ENCODE assay signal across 1 cellular context in the genomic region with DNA sequence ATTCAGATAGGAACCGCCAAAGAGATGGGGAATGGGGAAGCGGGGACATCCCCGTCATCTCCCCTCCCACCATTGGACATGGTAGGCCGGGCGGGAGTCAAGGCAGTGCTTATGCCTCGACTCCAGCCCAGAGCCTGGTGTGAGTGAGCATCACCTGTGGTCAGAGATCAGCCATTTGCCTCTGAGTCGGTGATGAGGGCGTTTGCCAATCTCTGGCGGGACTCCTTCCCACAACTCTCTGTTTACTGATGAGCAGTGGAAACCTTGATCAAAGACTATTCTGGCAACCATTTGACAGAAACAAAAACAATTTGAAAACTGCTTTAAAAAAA.
TF ChIP-seq lines count a peak whose summit lies in the region.

No MANE protein-coding gene starts in this region.

TF ChIP-seq in HCT116, 20 proteins besides CTCF, POLR2A, EP300 and RAD21 (continued from another document):
- TF ChIP-seq, protein P1, sequence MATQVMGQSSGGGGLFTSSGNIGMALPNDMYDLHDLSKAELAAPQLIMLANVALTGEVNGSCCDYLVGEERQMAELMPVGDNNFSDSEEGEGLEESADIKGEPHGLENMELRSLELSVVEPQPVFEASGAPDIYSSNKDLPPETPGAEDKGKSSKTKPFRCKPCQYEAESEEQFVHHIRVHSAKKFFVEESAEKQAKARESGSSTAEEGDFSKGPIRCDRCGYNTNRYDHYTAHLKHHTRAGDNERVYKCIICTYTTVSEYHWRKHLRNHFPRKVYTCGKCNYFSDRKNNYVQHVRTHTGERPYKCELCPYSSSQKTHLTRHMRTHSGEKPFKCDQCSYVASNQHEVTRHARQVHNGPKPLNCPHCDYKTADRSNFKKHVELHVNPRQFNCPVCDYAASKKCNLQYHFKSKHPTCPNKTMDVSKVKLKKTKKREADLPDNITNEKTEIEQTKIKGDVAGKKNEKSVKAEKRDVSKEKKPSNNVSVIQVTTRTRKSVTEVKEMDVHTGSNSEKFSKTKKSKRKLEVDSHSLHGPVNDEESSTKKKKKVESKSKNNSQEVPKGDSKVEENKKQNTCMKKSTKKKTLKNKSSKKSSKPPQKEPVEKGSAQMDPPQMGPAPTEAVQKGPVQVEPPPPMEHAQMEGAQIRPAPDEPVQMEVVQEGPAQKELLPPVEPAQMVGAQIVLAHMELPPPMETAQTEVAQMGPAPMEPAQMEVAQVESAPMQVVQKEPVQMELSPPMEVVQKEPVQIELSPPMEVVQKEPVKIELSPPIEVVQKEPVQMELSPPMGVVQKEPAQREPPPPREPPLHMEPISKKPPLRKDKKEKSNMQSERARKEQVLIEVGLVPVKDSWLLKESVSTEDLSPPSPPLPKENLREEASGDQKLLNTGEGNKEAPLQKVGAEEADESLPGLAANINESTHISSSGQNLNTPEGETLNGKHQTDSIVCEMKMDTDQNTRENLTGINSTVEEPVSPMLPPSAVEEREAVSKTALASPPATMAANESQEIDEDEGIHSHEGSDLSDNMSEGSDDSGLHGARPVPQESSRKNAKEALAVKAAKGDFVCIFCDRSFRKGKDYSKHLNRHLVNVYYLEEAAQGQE (IDR thresholded peaks at IDR 0.05; ENCODE audit: low read depth) = no peak
- TF ChIP-seq ZFX (IDR thresholded peaks at IDR 0.05) = no peak
- no peak for TF ChIP-seq ZNF274 (IDR thresholded peaks at IDR 0.05; ENCODE audit: low read depth, low read length)
